1 cellular context compared by ENCODE assay signal in the genomic region with DNA sequence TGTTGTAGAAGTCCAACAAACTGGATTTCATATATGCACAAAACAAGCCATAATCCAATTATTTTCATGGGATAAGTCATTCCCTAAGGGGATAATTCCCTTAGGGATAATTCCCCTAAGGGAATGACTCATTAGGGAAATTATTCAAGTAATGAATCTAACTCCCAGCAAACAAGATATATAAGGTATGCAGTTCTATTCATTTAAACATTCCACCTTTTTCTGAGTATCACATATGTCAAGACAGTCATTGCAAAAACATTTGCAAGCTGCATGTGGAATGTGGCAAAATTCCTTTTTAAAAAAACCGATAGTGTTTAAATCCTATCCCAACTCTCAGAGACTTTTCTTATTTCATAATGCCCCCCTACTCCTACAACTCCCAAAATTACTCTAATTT.
TF ChIP-seq lines count a peak whose summit lies in the region.

No MANE protein-coding gene starts in this region.

TF ChIP-seq in IMR-90, 13 proteins besides CTCF, POLR2A, EP300 and RAD21:
- TF ChIP-seq CHD1 (IDR thresholded peaks at IDR 0.05; ENCODE audit: low read depth, low read length) (no peak), FOS (IDR thresholded peaks at IDR 0.05; ENCODE audit: low read depth, low read length) (0 out of 2 replicates have a peak, but pooled peaks have one; percentile 21)
